Comparison of ENCODE assay signal across 8 cellular contexts in the genomic region with DNA sequence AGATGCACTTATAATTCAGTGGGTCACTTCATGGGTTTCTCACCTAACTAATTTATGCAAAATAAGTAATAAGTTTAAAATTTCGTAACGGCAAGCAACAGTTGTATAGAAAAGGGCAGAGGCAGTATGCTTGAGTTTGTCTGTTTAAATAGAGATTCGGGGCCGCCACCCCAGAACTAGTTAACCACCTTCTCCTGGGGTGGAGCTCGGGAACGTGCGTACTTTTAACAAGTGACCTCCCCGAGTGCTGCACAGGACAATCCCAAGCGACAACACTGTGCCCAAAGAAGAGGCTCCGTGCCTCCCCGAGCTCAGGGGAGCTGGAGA. TPM values are rescaled to one million over a fixed set of nuclear protein-coding genes. Genes with fewer than 3 reads are reported as not detected.
DNase-seq lines count a peak whose midpoint lies in the region; ATAC-seq and TF ChIP-seq lines count a peak whose summit lies in the region.

No MANE protein-coding gene starts in this region.

- TF ChIP-seq POLR2A in gastrocnemius medialis (IDR thresholded peaks at IDR 0.05): no peak

- peak overlapping the region; percentile 59 for H3K27ac ChIP-seq in SJSA1
- peak overlapping the region; percentile 85 to 97 (median 90) for H3K27ac ChIP-seq in gastrocnemius medialis

- H3K9me3 ChIP-seq in SJSA1 (replicated peaks) (no peaks in the 10 kb centered on the region), gastrocnemius medialis (no peaks in the 10 kb centered on the region)

- H3K4me1 ChIP-seq in SJSA1 (replicated peaks): peaks cover 31% of the 10 kb centered on the region
- peaks cover 22 to 27% of the 10 kb centered on the region in 2 donors for H3K4me1 ChIP-seq in gastrocnemius medialis

- TF ChIP-seq CTCF in fibroblast of pulmonary artery (IDR thresholded peaks at IDR 0.05; ENCODE audit: low read length, missing control alignments): no peak
- TF ChIP-seq CTCF in gastrocnemius medialis (IDR thresholded peaks at IDR 0.05 in 4 of 5, conservative IDR thresholded peaks at IDR 0.05 in 1 of 5): no peak

- in situ Hi-C loops in gastrocnemius medialis (cut with MboI; ENCODE audit: low sequenced_read_pairs in 4 of 4) (loop anchor here in 2 of 4 donors (10.0 to 25.0 kb wide), 4 partner anchors 92 to 530 kb away; no protein-coding TSS in a partner anchor), KBM-7 (cut with MboI; ENCODE audit: low pct_unique_long_range_greater_than_20kb, low sequenced_read_pairs) (no loop called here)

- intact Hi-C loops in gastrocnemius medialis (cut with DNase I; ENCODE audit: low total_unique reads): no loop called here

- H3K4me3 ChIP-seq in SJSA1 (peak overlapping the region; percentile 68), fibroblast of pulmonary artery (replicated peaks; ENCODE audit: low read depth, low read length) (peak overlapping the region; percentile 81), gastrocnemius medialis (peak overlapping the region; percentile 84 to 100 (median 88))

- H3K27me3 ChIP-seq in SJSA1 (replicated peaks) (no peaks in the 10 kb centered on the region), gastrocnemius medialis (no peaks in the 10 kb centered on the region)

- no peak for DNase-seq in SJSA1 (ENCODE audit: low read depth in 1 of 2, low spot score in 2 of 2)
- DNase-seq in fibroblast of pulmonary artery (ENCODE audit: low read depth): no peak
- no peak for DNase-seq in gastrocnemius medialis
- DNase-seq in KBM-7: no peak
- no peak for DNase-seq in DMS79 (lab: John Stamatoyannopoulos, UW)
- no peak for DNase-seq in NCI-H2107 (lab: John Stamatoyannopoulos, UW)
- DNase-seq in stimulated activated CD4-positive, alpha-beta T cell treated with anti-CD3 and anti-CD28 coated beads, Interleukin-12 subunit alpha, Interleukin-12 subunit beta, amount 100 ng/mL, for 4 hours: no peak

- H3K36me3 ChIP-seq in SJSA1 (peaks cover 50% of the 10 kb centered on the region), gastrocnemius medialis (peaks cover 0 to under 1% of the 10 kb centered on the region in 2 donors)

- peak; percentile 2 for ATAC-seq in GM21367 (IDR thresholded peaks at IDR 0.05; ENCODE audit: unreplicated experiment)
- ATAC-seq in gastrocnemius medialis: peak in 1 of 2 donors; percentile 30

RNA-seq across cellular contexts. Expression of a gene that starts 0.4 kb away (rescaled TPM):
- 233 and 323 TPM in 2 replicates for total RNA-seq in SJSA1 (2014; rRNA removed; shearing (Covaris generic))
- 10 to 100 TPM; 50.9 to 91.5 (median 65.3) TPM for total RNA-seq in gastrocnemius medialis
